Comparison of ENCODE assay signal across 8 cellular contexts in the genomic region with DNA sequence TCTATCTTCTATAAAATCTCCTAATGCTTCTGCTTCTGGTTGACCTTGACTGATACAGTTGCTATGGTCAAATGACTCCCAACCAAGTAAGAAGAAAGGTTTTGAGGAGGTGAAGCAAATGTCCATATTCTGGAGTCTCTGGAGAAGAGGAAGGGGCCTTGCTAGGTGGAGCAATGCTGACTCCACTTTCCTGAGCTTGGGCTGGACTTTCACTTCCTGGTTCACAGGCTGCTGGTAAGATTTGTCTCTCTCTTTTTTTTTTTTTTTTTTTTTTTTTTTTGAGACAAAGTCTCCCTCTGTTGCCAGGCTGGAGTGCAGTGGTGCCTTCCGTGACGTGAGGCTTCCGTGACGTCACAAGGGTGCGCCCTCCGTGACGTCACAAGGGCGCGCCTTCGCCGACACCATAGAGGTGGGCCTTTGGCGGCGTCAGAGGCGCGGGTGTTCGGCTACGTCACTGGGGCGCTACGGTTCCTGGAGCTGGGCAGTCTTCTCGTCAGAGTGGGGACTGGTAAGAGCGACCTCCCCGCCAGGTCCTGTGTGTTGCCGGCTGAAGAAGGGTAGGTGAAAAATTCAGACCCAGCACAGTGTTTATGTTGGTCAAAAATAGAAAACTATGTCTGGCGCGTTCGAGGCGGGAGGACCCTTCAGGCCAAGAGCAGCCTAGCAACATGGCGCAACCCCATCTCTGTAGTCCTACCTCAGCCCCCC.
DNase-seq lines count a peak whose midpoint lies in the region; ATAC-seq, FAIRE-seq and TF ChIP-seq lines count a peak whose summit lies in the region.
"Not testable (repeated sequence)": the region's sequence is repeated elsewhere in the genome, so short reads cannot be mapped to it uniquely, and the experiment has no call there.

No MANE protein-coding gene starts in this region.

- TF ChIP-seq POLR2A in K562 (conservative IDR thresholded peaks at IDR 0.05), result peak; percentile 81

- H3K9me1 ChIP-seq in K562 (ENCODE audit: control insufficient read depth, insufficient read depth, low read length), result not testable (repeated sequence)

- peak; percentile 40 for TF ChIP-seq EP300 in K562 (IDR thresholded peaks at IDR 0.05; ENCODE audit: low read length)

- WGBS in K562 (ENCODE audit: insufficient coverage, low coverage, missing lambda C conversion rate), result 1% methylated on average over 26 of the region's 28 CpGs
- WGBS in hepatocyte (ENCODE audit: low lambda C conversion rate, missing lambda C conversion rate), result under 1% methylated on average over 28 of the region's 28 CpGs

- TF ChIP-seq CTCF in K562 (IDR thresholded peaks at IDR 0.05 in 2 of 3, conservative IDR thresholded peaks at IDR 0.05 in 1 of 3; ENCODE audit: insufficient read depth in 2 of 3, low read depth in 1 of 3, low read length in 3 of 3), result peak in 1 of 3 experiments; percentile 39; a peak in 2 of 6 replicates
- TF ChIP-seq CTCF in hepatocyte (IDR thresholded peaks at IDR 0.05; ENCODE audit: poor library complexity), result not testable (repeated sequence)

- not testable (repeated sequence) for H3K36me3 ChIP-seq in K562 (ENCODE audit: control insufficient read depth, insufficient read depth, low read length); hepatocyte (replicated peaks; ENCODE audit: insufficient read depth, low read depth)

- H3K79me2 ChIP-seq in K562 (ENCODE audit: control insufficient read depth, insufficient read depth, low read length); hepatocyte: not testable (repeated sequence)

- intact Hi-C loops in K562 (cut with micrococcal nuclease), result loop anchor here (2.0 kb wide), 1 partner anchor 311 kb away; no protein-coding TSS in a partner anchor

- peak overlapping the region; percentile 100 for H2AFZ ChIP-seq in K562 (ENCODE audit: low read depth, low read length)
- H2AFZ ChIP-seq in hepatocyte, result peak overlapping the region; percentile 94

- FAIRE-seq in TTC549 (lab: Jason Lieb, UNC), result peak; percentile 73
- FAIRE-seq in K562 (lab: Jason Lieb, UNC), result peak; percentile 86
- not testable (repeated sequence) for FAIRE-seq in urothelium cell line (lab: Jason Lieb, UNC)

- peak overlapping the region; percentile 87 for H3K27ac ChIP-seq in K562 (ENCODE audit: extremely low read depth, low read depth, low read length)
- H3K27ac ChIP-seq in hepatocyte, result peak overlapping the region; percentile 92

- peak overlapping the region; percentile 54 for H3K4me3 ChIP-seq in K562
- peak overlapping the region; percentile 29 for H3K4me3 ChIP-seq in hepatocyte

- ATAC-seq in GM18502 (IDR thresholded peaks at IDR 0.05; ENCODE audit: poor library complexity, unreplicated experiment) (peak; percentile 98), HG02885 (IDR thresholded peaks at IDR 0.05; ENCODE audit: poor library complexity, unreplicated experiment) (peak; percentile 98), K562 (peak; percentile 95)

- H3K4me2 ChIP-seq in K562 (ENCODE audit: insufficient read depth, low read length) (peak overlapping the region; percentile 81), hepatocyte (peak overlapping the region; percentile 78)

- H3K4me1 ChIP-seq in K562 (replicated peaks in 1 of 2; ENCODE audit: control insufficient read depth in 2 of 2, insufficient read depth in 2 of 2, low read length in 2 of 2); hepatocyte (ENCODE audit: insufficient read depth): not testable (repeated sequence)

- TF ChIP-seq RAD21 in K562 (CRISPR knock-in tag; conservative IDR thresholded peaks at IDR 0.05 in 1 of 2, IDR thresholded peaks at IDR 0.05 in 1 of 2), result not testable (repeated sequence)

- peak; percentile 64 for DNase-seq in NCI-H1694 treated with DMSO at 0.1 percent for 48 hours (lab: John Stamatoyannopoulos, UW)
- DNase-seq in K562 (ENCODE audit: extremely low read depth in 1 of 4, low spot score in 3 of 4), result peak; percentile 82 to 98 (median 82)
- peak; percentile 97 for DNase-seq in hepatocyte (ENCODE audit: low spot score)
- peak; percentile 86 for DNase-seq in putamen (ENCODE audit: low spot score)
- DNase-seq in urothelium cell line (ENCODE audit: low spot score), result peak; percentile 80

- H3K9me3 ChIP-seq in K562 (replicated peaks; ENCODE audit: control insufficient read depth, insufficient read depth, low read depth, low read length); hepatocyte (ENCODE audit: low read depth): not testable (repeated sequence)

- POLR2A ChIA-PET in K562 (lab: Yijun Ruan, JAX), result not testable (repeated sequence)

- CTCF ChIA-PET in K562 (lab: Yijun Ruan, JAX; ENCODE audit: low intra/inter-chr PET ratio), result not testable (repeated sequence)

- in situ Hi-C loops in K562 (cut with MboI), result not testable (repeated sequence)

- not testable (repeated sequence) for H4K20me1 ChIP-seq in K562 (replicated peaks; ENCODE audit: control insufficient read depth, insufficient read depth, low read length); hepatocyte (ENCODE audit: insufficient read depth, poor library complexity, severe bottlenecking)

- H3K27me3 ChIP-seq in K562 (ENCODE audit: control insufficient read depth in 2 of 2, insufficient read depth in 2 of 2, low read length in 2 of 2); hepatocyte: not testable (repeated sequence)

- H3K9ac ChIP-seq in K562 (ENCODE audit: insufficient read depth in 1 of 2, low read depth in 2 of 2, low read length in 2 of 2), result peak overlapping the region; percentile 71 to 90

- TSS peak; percentile 80 for BruUV-seq in K562 (replicated peaks; lab: Mats Ljungman, UMichigan)

- H3K9me2 ChIP-seq in hepatocyte (replicated peaks; ENCODE audit: insufficient read depth), result not testable (repeated sequence)

TF ChIP-seq in K562, 482 proteins besides CTCF, POLR2A, EP300 and RAD21 (continues in another document):
- TF ChIP-seq FOSL1 (tag; conservative IDR thresholded peaks at IDR 0.05) (peak; percentile 41; the same call in 1 of the 2 replicates), ESRRA (IDR thresholded peaks at IDR 0.05; ENCODE audit: borderline replicate concordance, low read depth) (peak; percentile 71; the same call in 1 of the 2 replicates), JUN (IDR thresholded peaks at IDR 0.05; ENCODE audit: borderline replicate concordance, low read depth, low read length) (peak; percentile 55), POLR2G (IDR thresholded peaks at IDR 0.05; ENCODE audit: low read depth, low read length) (peak; percentile 81), C11orf30 (IDR thresholded peaks at IDR 0.05; ENCODE audit: low read depth) (peak; percentile 90), BHLHE40 (IDR thresholded peaks at IDR 0.05; ENCODE audit: low read length) (peak; percentile 54; the same call in 1 of the 2 replicates), HCFC1 (IDR thresholded peaks at IDR 0.05; ENCODE audit: low read depth, low read length) (peak; percentile 82), DIDO1 (tag; IDR thresholded peaks at IDR 0.05; ENCODE audit: low read depth) (peak; percentile 74; the same call in 1 of the 2 replicates)
- TF ChIP-seq, protein P1, sequence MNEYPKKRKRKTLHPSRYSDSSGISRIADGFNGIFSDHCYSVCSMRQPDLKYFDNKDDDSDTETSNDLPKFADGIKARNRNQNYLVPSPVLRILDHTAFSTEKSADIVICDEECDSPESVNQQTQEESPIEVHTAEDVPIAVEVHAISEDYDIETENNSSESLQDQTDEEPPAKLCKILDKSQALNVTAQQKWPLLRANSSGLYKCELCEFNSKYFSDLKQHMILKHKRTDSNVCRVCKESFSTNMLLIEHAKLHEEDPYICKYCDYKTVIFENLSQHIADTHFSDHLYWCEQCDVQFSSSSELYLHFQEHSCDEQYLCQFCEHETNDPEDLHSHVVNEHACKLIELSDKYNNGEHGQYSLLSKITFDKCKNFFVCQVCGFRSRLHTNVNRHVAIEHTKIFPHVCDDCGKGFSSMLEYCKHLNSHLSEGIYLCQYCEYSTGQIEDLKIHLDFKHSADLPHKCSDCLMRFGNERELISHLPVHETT (CRISPR knock-in tag; conservative IDR thresholded peaks at IDR 0.05 in 1 of 2, IDR thresholded peaks at IDR 0.05 in 1 of 2), result peak in 1 of 2 experiments; percentile 69; a peak in 2 of 4 replicates
- TF ChIP-seq JUN (CRISPR knock-in tag; IDR thresholded peaks at IDR 0.05; ENCODE audit: borderline replicate concordance), result not testable (repeated sequence)
- TF ChIP-seq, protein P2, sequence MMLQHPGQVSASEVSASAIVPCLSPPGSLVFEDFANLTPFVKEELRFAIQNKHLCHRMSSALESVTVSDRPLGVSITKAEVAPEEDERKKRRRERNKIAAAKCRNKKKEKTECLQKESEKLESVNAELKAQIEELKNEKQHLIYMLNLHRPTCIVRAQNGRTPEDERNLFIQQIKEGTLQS (IDR thresholded peaks at IDR 0.05), result peak; percentile 81
- TF ChIP-seq, protein P2 (CRISPR knock-in tag; conservative IDR thresholded peaks at IDR 0.05), result not testable (repeated sequence)
- TF ChIP-seq, protein P3, sequence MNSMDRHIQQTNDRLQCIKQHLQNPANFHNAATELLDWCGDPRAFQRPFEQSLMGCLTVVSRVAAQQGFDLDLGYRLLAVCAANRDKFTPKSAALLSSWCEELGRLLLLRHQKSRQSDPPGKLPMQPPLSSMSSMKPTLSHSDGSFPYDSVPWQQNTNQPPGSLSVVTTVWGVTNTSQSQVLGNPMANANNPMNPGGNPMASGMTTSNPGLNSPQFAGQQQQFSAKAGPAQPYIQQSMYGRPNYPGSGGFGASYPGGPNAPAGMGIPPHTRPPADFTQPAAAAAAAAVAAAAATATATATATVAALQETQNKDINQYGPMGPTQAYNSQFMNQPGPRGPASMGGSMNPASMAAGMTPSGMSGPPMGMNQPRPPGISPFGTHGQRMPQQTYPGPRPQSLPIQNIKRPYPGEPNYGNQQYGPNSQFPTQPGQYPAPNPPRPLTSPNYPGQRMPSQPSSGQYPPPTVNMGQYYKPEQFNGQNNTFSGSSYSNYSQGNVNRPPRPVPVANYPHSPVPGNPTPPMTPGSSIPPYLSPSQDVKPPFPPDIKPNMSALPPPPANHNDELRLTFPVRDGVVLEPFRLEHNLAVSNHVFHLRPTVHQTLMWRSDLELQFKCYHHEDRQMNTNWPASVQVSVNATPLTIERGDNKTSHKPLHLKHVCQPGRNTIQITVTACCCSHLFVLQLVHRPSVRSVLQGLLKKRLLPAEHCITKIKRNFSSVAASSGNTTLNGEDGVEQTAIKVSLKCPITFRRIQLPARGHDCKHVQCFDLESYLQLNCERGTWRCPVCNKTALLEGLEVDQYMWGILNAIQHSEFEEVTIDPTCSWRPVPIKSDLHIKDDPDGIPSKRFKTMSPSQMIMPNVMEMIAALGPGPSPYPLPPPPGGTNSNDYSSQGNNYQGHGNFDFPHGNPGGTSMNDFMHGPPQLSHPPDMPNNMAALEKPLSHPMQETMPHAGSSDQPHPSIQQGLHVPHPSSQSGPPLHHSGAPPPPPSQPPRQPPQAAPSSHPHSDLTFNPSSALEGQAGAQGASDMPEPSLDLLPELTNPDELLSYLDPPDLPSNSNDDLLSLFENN (IDR thresholded peaks at IDR 0.05; ENCODE audit: low read depth in 2 of 2, low read length in 2 of 2), result peak in 1 of 2 experiments; percentile 53; a peak in 2 of 4 replicates

Comparison
In these comparisons a context has a peak if more than half of its experiments do, and no peak if none do; other contexts are left out.
1. Peak in every context shown above with its lines: DNase-seq, ATAC-seq, H3K4me3 ChIP-seq and H3K27ac ChIP-seq.